28 cellular contexts compared by ENCODE assay signal in the genomic region with DNA sequence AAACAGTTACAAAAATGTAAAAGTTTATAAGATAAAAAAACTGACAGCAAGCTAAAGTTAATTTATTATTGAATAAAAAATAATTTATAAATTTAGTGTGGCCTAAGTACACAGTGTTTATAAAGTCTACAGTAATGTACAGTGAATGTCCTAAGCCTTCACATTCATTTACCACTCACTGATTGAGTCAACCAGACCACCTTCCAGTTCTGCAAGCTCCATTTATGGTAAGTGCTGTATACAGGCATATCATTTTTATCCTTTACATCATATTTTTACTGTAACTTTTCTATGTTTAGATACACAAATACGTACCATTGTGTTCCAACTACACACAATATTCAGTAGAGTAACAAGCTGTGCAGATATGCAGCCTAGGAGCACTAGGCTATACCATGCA.
DNase-seq lines count a peak whose midpoint lies in the region; ATAC-seq, FAIRE-seq and TF ChIP-seq lines count a peak whose summit lies in the region.
"Had no signal": no experiment of that assay in that cellular context is flagged by ENCODE, and none has a peak within 500 bp of the region (broad histone marks: within the 10 kb centered on the region; RNA-seq: fewer than 3 reads in every experiment).

No MANE protein-coding gene starts in this region.

- ATAC-seq in GM12878 (no peak), GM18861 (IDR thresholded peaks at IDR 0.05; ENCODE audit: unreplicated experiment) (no peak)
- ATAC-seq: A549; CD8-positive, alpha-beta T cell had no signal

- no peak for TF ChIP-seq EP300 in GM12878 (IDR thresholded peaks at IDR 0.05; ENCODE audit: borderline replicate concordance in 1 of 2, control insufficient read depth in 1 of 2, low read depth in 2 of 2, low read length in 2 of 2)

- TF ChIP-seq RAD21 in GM12878 (IDR thresholded peaks at IDR 0.05; ENCODE audit: insufficient read depth, low read depth, low read length): no peak

- no peaks in the 10 kb centered on the region; the same call in 2 of the 3 replicates for H3K9me3 ChIP-seq in GM12878 (replicated peaks; ENCODE audit: control insufficient read depth, insufficient read depth, low read length)
- H3K9me3 ChIP-seq: BE2C had no signal

- H2AFZ ChIP-seq in GM12878 (ENCODE audit: control insufficient read depth, low read depth, low read length): no peak overlapping the region

- H3K4me3 ChIP-seq in GM12878: no peak overlapping the region
- H3K4me3 ChIP-seq: A549; BLaER1; BLaER1 treated with 17β-estradiol and CSF1 and Interleukin-3, amounts not matched to agents 10 nM and 100 nM had no signal

- no peak overlapping the region for H3K9ac ChIP-seq in GM12878 (ENCODE audit: control insufficient read depth, insufficient read depth, low read length)
- H3K9ac ChIP-seq: BLaER1; BLaER1 treated with 17β-estradiol and CSF1 and Interleukin-3, amounts not matched to agents 10 nM and 100 nM had no signal

- no peaks in the 10 kb centered on the region for H4K20me1 ChIP-seq in GM12878 (ENCODE audit: control insufficient read depth, insufficient read depth)
- H4K20me1 ChIP-seq: BLaER1; BLaER1 treated with 17β-estradiol and CSF1 and Interleukin-3, amounts not matched to agents 10 nM and 100 nM had no signal

- 0% methylated on average over 1 of the region's 1 CpG for WGBS in GM12878 (ENCODE audit: insufficient coverage, insufficient replicate concordance, low lambda C conversion rate, missing lambda C conversion rate)

- no peaks in the 10 kb centered on the region for H3K4me1 ChIP-seq in GM12878 (ENCODE audit: control insufficient read depth, insufficient read depth, low read length)
- H3K4me1 ChIP-seq: A549; BE2C; BLaER1; BLaER1 treated with 17β-estradiol and CSF1 and Interleukin-3, amounts not matched to agents 10 nM and 100 nM; Caco-2 had no signal

- H3K27ac ChIP-seq in GM12878 (ENCODE audit: control insufficient read depth, insufficient read depth): no peak overlapping the region
- H3K27ac ChIP-seq: 22Rv1; A549; BLaER1; BLaER1 treated with 17β-estradiol and CSF1 and Interleukin-3, amounts not matched to agents 10 nM and 100 nM; C4-2B had no signal

- BruUV-seq in GM12878 (replicated peaks; lab: Mats Ljungman, UMichigan): no TSS peak

- H3K27me3 ChIP-seq in GM12878 (replicated peaks in 1 of 2; ENCODE audit: control insufficient read depth in 2 of 2, insufficient read depth in 2 of 2, low read length in 1 of 2): no peaks in the 10 kb centered on the region
- H3K27me3 ChIP-seq: BE2C; BLaER1; BLaER1 treated with 17β-estradiol and CSF1 and Interleukin-3, amounts not matched to agents 10 nM and 100 nM had no signal

- H3K79me2 ChIP-seq in GM12878 (ENCODE audit: control insufficient read depth, insufficient read depth, low read length): no peaks in the 10 kb centered on the region

- TF ChIP-seq POLR2A in GM12878 (IDR thresholded peaks at IDR 0.05; ENCODE audit: low read depth, low read length): no peak

- RAD21 ChIA-PET in GM12878 (lab: Charles Lee; ENCODE audit: unreplicated experiment): interaction anchor here (1.7 kb wide), 1 partner anchor 63 kb away, joined by 6 read pairs; no protein-coding TSS in a partner anchor

- DNase-seq in GM12878 (ENCODE audit: low read depth, low spot score): no peak
- DNase-seq: 8988T; ACHN; AML-193; BE2C; C1 segment of cervical spinal cord; Caco-2; Calu3; CD4-positive, alpha-beta memory T cell; CD4-positive, alpha-beta T cell; CD4-positive, CD25-positive, alpha-beta regulatory T cell; CD8-positive, alpha-beta memory T cell; CD8-positive, alpha-beta T cell; COR-L47; DMS 273 treated with DMSO at 0.1 percent for 48 hours; DMS153; DMS53; DMS79; DMS79 treated with DMSO at 0.1 percent for 48 hours; DND-41; EL had no signal

- FAIRE-seq in GM12878 (lab: Jason Lieb, UNC): no peak
- FAIRE-seq: A549, D721Med had no signal

- H3K4me2 ChIP-seq in GM12878 (ENCODE audit: control insufficient read depth, insufficient read depth): no peak overlapping the region
- H3K4me2 ChIP-seq: A549; BLaER1; BLaER1 treated with 17β-estradiol and CSF1 and Interleukin-3, amounts not matched to agents 10 nM and 100 nM had no signal

- in situ Hi-C loops in GM12878 (cut with MboI): no loop called here

- TF ChIP-seq CTCF in GM12878 (IDR thresholded peaks at IDR 0.05 in 2 of 3, conservative IDR thresholded peaks at IDR 0.05 in 1 of 3; ENCODE audit: control insufficient read depth in 2 of 3, extremely low read depth in 1 of 3, insufficient read depth in 1 of 3, low read depth in 3 of 3, low read length in 3 of 3): no peak

- SMC1A ChIA-PET in GM12878 (lab: Charles Lee; ENCODE audit: uncharacterized antibody, unreplicated experiment): interaction anchor here (0.7 to 1.4 kb wide), 5 partner anchors 20 to 63 kb away, joined by 3 to 5 read pairs (median 3); no protein-coding TSS in a partner anchor

- POLR2A ChIA-PET in GM12878 (lab: Charles Lee): no interaction called here

- H3K36me3 ChIP-seq in GM12878 (ENCODE audit: control insufficient read depth in 2 of 2, insufficient read depth in 2 of 2, low read length in 1 of 2): no peaks in the 10 kb centered on the region
- H3K36me3 ChIP-seq: BE2C; BLaER1 treated with 17β-estradiol and CSF1 and Interleukin-3, amounts not matched to agents 10 nM and 100 nM had no signal

- intact Hi-C loops in GM12878 (cut with micrococcal nuclease; ENCODE audit: unreplicated experiment): no loop called here

- CTCF ChIA-PET in GM12878 (lab: Yijun Ruan, JAX): interaction anchor here (0.6 to 1.2 kb wide), 7 partner anchors 17 to 1249 kb away, joined by 3 to 4 read pairs (median 3); no protein-coding TSS in a partner anchor

TF ChIP-seq in GM12878, 131 proteins besides CTCF, POLR2A, EP300 and RAD21:
- no peak for TF ChIP-seq USF2 (IDR thresholded peaks at IDR 0.05; ENCODE audit: borderline replicate concordance, low read depth, low read length)
- TF ChIP-seq JUNB (IDR thresholded peaks at IDR 0.05): peak; percentile 85
- TF ChIP-seq, protein P1, sequence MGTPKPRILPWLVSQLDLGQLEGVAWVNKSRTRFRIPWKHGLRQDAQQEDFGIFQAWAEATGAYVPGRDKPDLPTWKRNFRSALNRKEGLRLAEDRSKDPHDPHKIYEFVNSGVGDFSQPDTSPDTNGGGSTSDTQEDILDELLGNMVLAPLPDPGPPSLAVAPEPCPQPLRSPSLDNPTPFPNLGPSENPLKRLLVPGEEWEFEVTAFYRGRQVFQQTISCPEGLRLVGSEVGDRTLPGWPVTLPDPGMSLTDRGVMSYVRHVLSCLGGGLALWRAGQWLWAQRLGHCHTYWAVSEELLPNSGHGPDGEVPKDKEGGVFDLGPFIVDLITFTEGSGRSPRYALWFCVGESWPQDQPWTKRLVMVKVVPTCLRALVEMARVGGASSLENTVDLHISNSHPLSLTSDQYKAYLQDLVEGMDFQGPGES (IDR thresholded peaks at IDR 0.05): no peak
- 0 out of 2 replicates have a peak, but pooled peaks have one; percentile 13 for TF ChIP-seq MEF2A (IDR thresholded peaks at IDR 0.05; ENCODE audit: insufficient read depth, low read depth, low read length)
- TF ChIP-seq, protein P2, sequence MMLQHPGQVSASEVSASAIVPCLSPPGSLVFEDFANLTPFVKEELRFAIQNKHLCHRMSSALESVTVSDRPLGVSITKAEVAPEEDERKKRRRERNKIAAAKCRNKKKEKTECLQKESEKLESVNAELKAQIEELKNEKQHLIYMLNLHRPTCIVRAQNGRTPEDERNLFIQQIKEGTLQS (IDR thresholded peaks at IDR 0.05; ENCODE audit: borderline replicate concordance, extremely low read depth, low read depth, low read length): no peak
- 0 out of 2 replicates have a peak, but pooled peaks have one; percentile 10 for TF ChIP-seq CREM (IDR thresholded peaks at IDR 0.05; ENCODE audit: low read depth)
- TF ChIP-seq SRF (IDR thresholded peaks at IDR 0.05; ENCODE audit: low read depth in 2 of 2, low read length in 2 of 2): peak in 1 of 2 experiments; percentile 54; a peak in 1 of 4 replicates
- TF ChIP-seq KDM1A (IDR thresholded peaks at IDR 0.05; ENCODE audit: borderline replicate concordance): no peak
- TF ChIP-seq, protein P3, sequence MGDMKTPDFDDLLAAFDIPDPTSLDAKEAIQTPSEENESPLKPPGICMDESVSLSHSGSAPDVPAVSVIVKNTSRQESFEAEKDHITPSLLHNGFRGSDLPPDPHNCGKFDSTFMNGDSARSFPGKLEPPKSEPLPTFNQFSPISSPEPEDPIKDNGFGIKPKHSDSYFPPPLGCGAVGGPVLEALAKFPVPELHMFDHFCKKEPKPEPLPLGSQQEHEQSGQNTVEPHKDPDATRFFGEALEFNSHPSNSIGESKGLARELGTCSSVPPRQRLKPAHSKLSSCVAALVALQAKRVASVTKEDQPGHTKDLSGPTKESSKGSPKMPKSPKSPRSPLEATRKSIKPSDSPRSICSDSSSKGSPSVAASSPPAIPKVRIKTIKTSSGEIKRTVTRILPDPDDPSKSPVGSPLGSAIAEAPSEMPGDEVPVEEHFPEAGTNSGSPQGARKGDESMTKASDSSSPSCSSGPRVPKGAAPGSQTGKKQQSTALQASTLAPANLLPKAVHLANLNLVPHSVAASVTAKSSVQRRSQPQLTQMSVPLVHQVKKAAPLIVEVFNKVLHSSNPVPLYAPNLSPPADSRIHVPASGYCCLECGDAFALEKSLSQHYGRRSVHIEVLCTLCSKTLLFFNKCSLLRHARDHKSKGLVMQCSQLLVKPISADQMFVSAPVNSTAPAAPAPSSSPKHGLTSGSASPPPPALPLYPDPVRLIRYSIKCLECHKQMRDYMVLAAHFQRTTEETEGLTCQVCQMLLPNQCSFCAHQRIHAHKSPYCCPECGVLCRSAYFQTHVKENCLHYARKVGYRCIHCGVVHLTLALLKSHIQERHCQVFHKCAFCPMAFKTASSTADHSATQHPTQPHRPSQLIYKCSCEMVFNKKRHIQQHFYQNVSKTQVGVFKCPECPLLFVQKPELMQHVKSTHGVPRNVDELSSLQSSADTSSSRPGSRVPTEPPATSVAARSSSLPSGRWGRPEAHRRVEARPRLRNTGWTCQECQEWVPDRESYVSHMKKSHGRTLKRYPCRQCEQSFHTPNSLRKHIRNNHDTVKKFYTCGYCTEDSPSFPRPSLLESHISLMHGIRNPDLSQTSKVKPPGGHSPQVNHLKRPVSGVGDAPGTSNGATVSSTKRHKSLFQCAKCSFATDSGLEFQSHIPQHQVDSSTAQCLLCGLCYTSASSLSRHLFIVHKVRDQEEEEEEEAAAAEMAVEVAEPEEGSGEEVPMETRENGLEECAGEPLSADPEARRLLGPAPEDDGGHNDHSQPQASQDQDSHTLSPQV (IDR thresholded peaks at IDR 0.05): no peak
- peak; percentile 33; the same call in 1 of the 2 replicates for TF ChIP-seq RUNX3 (IDR thresholded peaks at IDR 0.05; ENCODE audit: low read length)
